Comparison of ENCODE assay signal across 21 cellular contexts in the genomic region with DNA sequence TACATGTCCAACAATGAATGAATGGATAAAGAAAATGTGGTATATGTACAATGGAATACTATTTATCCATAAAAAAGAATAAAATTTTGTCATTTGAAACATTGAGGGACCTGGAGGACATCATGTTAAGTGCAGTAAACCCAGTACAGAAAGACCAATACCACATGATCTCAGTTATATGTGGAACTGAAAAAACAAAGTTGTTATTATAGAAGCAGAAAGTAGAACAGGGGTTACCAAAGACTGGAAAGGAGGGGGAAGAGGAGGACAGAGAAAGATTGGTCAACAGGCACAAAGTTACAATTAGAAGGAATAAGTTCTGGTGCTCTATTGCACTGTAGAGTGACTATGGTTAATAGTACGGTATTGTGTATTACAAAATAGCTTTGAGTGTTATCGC.
DNase-seq lines count a peak whose midpoint lies in the region; ATAC-seq and TF ChIP-seq lines count a peak whose summit lies in the region.
"Had no signal": no experiment of that assay in that cellular context is flagged by ENCODE, and none has a peak within 500 bp of the region (broad histone marks: within the 10 kb centered on the region; RNA-seq: fewer than 3 reads in every experiment).

No MANE protein-coding gene starts in this region.

- H3K4me3 Mint-ChIP-seq in stimulated activated naive B cell treated with anti-CD40 and anti-IgM and Interleukin-4, amounts not matched to agents 10 μg/mL and 1 μg/mL and 100 μg/mL, for 72 hours: no peak overlapping the region
- no peak overlapping the region for H3K4me3 Mint-ChIP-seq in Caco-2 (ENCODE audit: unreplicated experiment)
- H3K4me3 Mint-ChIP-seq: activated naive CD4-positive, alpha-beta T cell treated with anti-CD3 and anti-CD28 coated beads, Interleukin-2, amount 50 U/mL, for 24 hours; natural killer cell treated with Interleukin-12 subunit alpha and Interleukin-12 subunit beta and Interleukin-15 and Interleukin-18, amount 100 ng/mL, for 72 hours had no signal

- no peak for TF ChIP-seq CTCF in Caco-2 (IDR thresholded peaks at IDR 0.05; ENCODE audit: insufficient read depth in 1 of 2, low read depth in 1 of 2, low read length in 1 of 2, severe bottlenecking in 1 of 2, unreplicated experiment in 1 of 2)

- H3K27me3 Mint-ChIP-seq in stimulated activated naive B cell treated with anti-CD40 and anti-IgM and Interleukin-4, amounts not matched to agents 10 μg/mL and 1 μg/mL and 100 μg/mL, for 72 hours: no peaks in the 10 kb centered on the region
- no peaks in the 10 kb centered on the region for H3K27me3 Mint-ChIP-seq in Caco-2 (ENCODE audit: insufficient read depth, unreplicated experiment)
- H3K27me3 Mint-ChIP-seq: activated naive CD4-positive, alpha-beta T cell treated with anti-CD3 and anti-CD28 coated beads, Interleukin-2, amount 50 U/mL, for 24 hours; natural killer cell treated with Interleukin-12 subunit alpha and Interleukin-12 subunit beta and Interleukin-15 and Interleukin-18, amount 100 ng/mL, for 72 hours; progenitor cell of endocrine pancreas had no signal

- H3K9me3 Mint-ChIP-seq in stimulated activated naive B cell treated with anti-CD40 and anti-IgM and Interleukin-4, amounts not matched to agents 10 μg/mL and 1 μg/mL and 100 μg/mL, for 72 hours: peaks cover 17 to 18% of the 10 kb centered on the region in 2 donors
- H3K9me3 Mint-ChIP-seq in Caco-2 (ENCODE audit: unreplicated experiment): peaks cover under 1% of the 10 kb centered on the region

- no peak for DNase-seq in stimulated activated naive B cell treated with anti-CD40 and anti-IgM and Interleukin-4, amounts not matched to agents 10 μg/mL and 1 μg/mL and 100 μg/mL, for 72 hours
- DNase-seq in Caco-2 (no peak), NCI-H345 treated with DMSO at 0.1 percent for 48 hours (lab: John Stamatoyannopoulos, UW; ENCODE audit: unreplicated experiment) (no peak)
- no peak for DNase-seq in stimulated activated CD8-positive, alpha-beta memory T cell treated with anti-CD3 and anti-CD28 coated beads, Interleukin-4, amount 100 ng/mL, for 48 hours
- DNase-seq: activated T-cell treated with anti-CD3 and anti-CD28 coated beads, Interleukin-2, amount 50 U/mL, for 1 hour; AML-193; body of pancreas; COR-L47; kidney; mesendoderm; NCI-H1105 treated with DMSO at 0.1 percent for 48 hours; small intestine; stimulated activated CD4-positive, alpha-beta T cell treated with anti-CD3 and anti-CD28 coated beads, Interleukin-4, amount 100 ng/mL, for 4 hours had no signal

- intact Hi-C loops in Caco-2 (cut with micrococcal nuclease; ENCODE audit: unreplicated experiment): no loop called here

- POLR2A ChIA-PET in Caco-2 (lab: Charles Lee): no interaction called here

- ATAC-seq in GM18873 (IDR thresholded peaks at IDR 0.05; ENCODE audit: low FRiP score, unreplicated experiment): peak; percentile 69
- ATAC-seq in GM21529 (IDR thresholded peaks at IDR 0.05; ENCODE audit: unreplicated experiment): peak; percentile 87
- ATAC-seq in HG03066 (IDR thresholded peaks at IDR 0.05; ENCODE audit: low read depth, unreplicated experiment): peak; percentile 68
- ATAC-seq in stimulated activated naive B cell treated with anti-CD40 and anti-IgM and Interleukin-4, amounts not matched to agents 10 μg/mL and 1 μg/mL and 100 μg/mL, for 72 hours (replicated peaks): peak; percentile 67 to 76
- ATAC-seq: body of pancreas; natural killer cell treated with Interleukin-12 subunit alpha and Interleukin-12 subunit beta and Interleukin-15 and Interleukin-18, amount 100 ng/mL, for 72 hours had no signal

- BruUV-seq in Caco-2 (replicated peaks; lab: Mats Ljungman, UMichigan): no TSS peak

- H3K36me3 ChIP-seq in Caco-2 (ENCODE audit: control insufficient read depth, insufficient read depth, low read length): no peaks in the 10 kb centered on the region
- H3K36me3 ChIP-seq: thoracic aorta had no signal

- CTCF ChIA-PET in Caco-2 (lab: Charles Lee): no interaction called here

- peaks cover 0 to 4% of the 10 kb centered on the region in 2 donors for H3K4me1 Mint-ChIP-seq in stimulated activated naive B cell treated with anti-CD40 and anti-IgM and Interleukin-4, amounts not matched to agents 10 μg/mL and 1 μg/mL and 100 μg/mL, for 72 hours
- H3K4me1 Mint-ChIP-seq in Caco-2 (ENCODE audit: low read depth, unreplicated experiment): no peaks in the 10 kb centered on the region
- H3K4me1 Mint-ChIP-seq: activated naive CD4-positive, alpha-beta T cell treated with anti-CD3 and anti-CD28 coated beads, Interleukin-2, amount 50 U/mL, for 24 hours had no signal

- H3K4me3 ChIP-seq in Caco-2 (ENCODE audit: low read depth, low read length): no peak overlapping the region
- H3K4me3 ChIP-seq: body of pancreas, hepatocyte, thoracic aorta had no signal

- H3K4me1 ChIP-seq in Caco-2: no peaks in the 10 kb centered on the region
- H3K4me1 ChIP-seq: body of pancreas had no signal

- H3K9me3 ChIP-seq in Caco-2: no peaks in the 10 kb centered on the region

- peaks cover 21 to 43% of the 10 kb centered on the region in 2 donors for H3K36me3 Mint-ChIP-seq in stimulated activated naive B cell treated with anti-CD40 and anti-IgM and Interleukin-4, amounts not matched to agents 10 μg/mL and 1 μg/mL and 100 μg/mL, for 72 hours
- H3K36me3 Mint-ChIP-seq in Caco-2 (ENCODE audit: insufficient read depth, unreplicated experiment): no peaks in the 10 kb centered on the region

- H3K27me3 ChIP-seq in Caco-2 (replicated peaks; ENCODE audit: control insufficient read depth, insufficient read depth, low read length): no peaks in the 10 kb centered on the region
- H3K27me3 ChIP-seq: body of pancreas, hepatocyte had no signal

- no peak overlapping the region for H3K27ac Mint-ChIP-seq in stimulated activated naive B cell treated with anti-CD40 and anti-IgM and Interleukin-4, amounts not matched to agents 10 μg/mL and 1 μg/mL and 100 μg/mL, for 72 hours
- no peak overlapping the region for H3K27ac Mint-ChIP-seq in Caco-2 (ENCODE audit: unreplicated experiment)
- H3K27ac Mint-ChIP-seq: activated naive CD4-positive, alpha-beta T cell treated with anti-CD3 and anti-CD28 coated beads, Interleukin-2, amount 50 U/mL, for 24 hours; natural killer cell treated with Interleukin-12 subunit alpha and Interleukin-12 subunit beta and Interleukin-15 and Interleukin-18, amount 100 ng/mL, for 72 hours; progenitor cell of endocrine pancreas had no signal
